1 cellular context compared by ENCODE assay signal in the genomic region with DNA sequence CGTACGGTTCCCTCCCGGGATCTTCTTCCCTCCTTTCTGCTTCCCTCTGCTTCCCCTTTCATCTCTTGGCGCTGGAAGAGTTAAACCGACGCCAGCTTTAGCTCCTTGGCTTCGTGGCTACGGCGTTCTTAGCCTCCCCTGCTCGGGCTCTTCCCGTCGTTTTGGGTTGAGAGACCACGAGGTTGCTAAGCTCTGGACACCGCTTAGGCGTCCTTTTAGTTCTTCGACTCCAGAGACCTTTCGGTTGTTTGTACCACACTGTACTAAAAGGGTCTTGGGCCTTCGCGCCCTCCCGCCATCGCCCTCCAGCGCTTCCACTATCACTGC.
TF ChIP-seq lines count a peak whose summit lies in the region.

No MANE protein-coding gene starts in this region.

TF ChIP-seq in endothelial cell of umbilical vein, 7 proteins besides CTCF, POLR2A, EP300 and RAD21 (continued from another document):
- TF ChIP-seq POLR2AphosphoS5 (IDR thresholded peaks at IDR 0.05; ENCODE audit: insufficient read depth, low read depth, low read length) = no peak
